23 cellular contexts compared by ENCODE assay signal in genomic region chr2:133249362-133249761, GRCh38.
DNase-seq lines count a peak whose midpoint lies in the region; ATAC-seq, FAIRE-seq and TF ChIP-seq lines count a peak whose summit lies in the region.
"Had no signal": no experiment of that assay in that cellular context is flagged by ENCODE, and none has a peak within 500 bp of the region (broad histone marks: within the 10 kb centered on the region; RNA-seq: fewer than 3 reads in every experiment).

No MANE protein-coding gene starts in this region.

- H3K4me3 ChIP-seq in bronchial epithelial cell (ENCODE audit: low read depth, low read length) = no peak overlapping the region
- no peak overlapping the region for H3K4me3 ChIP-seq in endothelial cell of umbilical vein (replicated peaks in 1 of 3; ENCODE audit: insufficient read depth in 1 of 3, low read depth in 1 of 3, low read length in 3 of 3)
- H3K4me3 ChIP-seq: A549; BLaER1 treated with 17β-estradiol and CSF1 and Interleukin-3, amounts not matched to agents 10 nM and 100 nM had no signal

- H3K27ac Mint-ChIP-seq in HFFc6 (peak overlapping the region; percentile 10; the same call in 1 of the 2 replicates), T-cell (no peak overlapping the region)
- peak overlapping the region; percentile 3 for H3K27ac Mint-ChIP-seq in stimulated activated memory B cell treated with anti-CD40 and anti-IgM and Interleukin-4, amounts not matched to agents 10 μg/mL and 1 μg/mL and 100 μg/mL, for 72 hours
- H3K27ac Mint-ChIP-seq: B cell; CD4-positive, alpha-beta T cell; CD8-positive, alpha-beta T cell had no signal

- BruUV-seq in endothelial cell of umbilical vein (replicated peaks; lab: Mats Ljungman, UMichigan) = no TSS peak

- no peak overlapping the region for H2AFZ ChIP-seq in endothelial cell of umbilical vein (ENCODE audit: low read depth, low read length)

- no peak overlapping the region for H3K4me3 Mint-ChIP-seq in HFFc6
- H3K4me3 Mint-ChIP-seq in stimulated activated memory B cell treated with anti-CD40 and anti-IgM and Interleukin-4, amounts not matched to agents 10 μg/mL and 1 μg/mL and 100 μg/mL, for 72 hours = no peak overlapping the region
- no peak overlapping the region for H3K4me3 Mint-ChIP-seq in T-cell
- H3K4me3 Mint-ChIP-seq: B cell; CD4-positive, alpha-beta T cell; CD8-positive, alpha-beta T cell had no signal

- H3K36me3 ChIP-seq in bronchial epithelial cell (ENCODE audit: control insufficient read depth, insufficient read depth, low read length) (no peaks in the 10 kb centered on the region), endothelial cell of umbilical vein (ENCODE audit: control insufficient read depth in 2 of 2, extremely low read depth in 1 of 2, insufficient read depth in 2 of 2, low read length in 2 of 2) (no peaks in the 10 kb centered on the region)
- H3K36me3 ChIP-seq: BLaER1 treated with 17β-estradiol and CSF1 and Interleukin-3, amounts not matched to agents 10 nM and 100 nM had no signal

- CTCF ChIA-PET in endothelial cell of umbilical vein (lab: Charles Lee) (interaction anchor here (1.1 kb wide), 1 partner anchor 596 kb away, joined by 3 read pairs; no protein-coding TSS in a partner anchor), T-cell (lab: Charles Lee) (no interaction called here)

- H3K9ac ChIP-seq in endothelial cell of umbilical vein (replicated peaks; ENCODE audit: extremely low read depth, insufficient read depth, low read length) = no peak overlapping the region
- H3K9ac ChIP-seq: BLaER1 treated with 17β-estradiol and CSF1 and Interleukin-3, amounts not matched to agents 10 nM and 100 nM had no signal

- no peaks in the 10 kb centered on the region for H3K27me3 ChIP-seq in bronchial epithelial cell (ENCODE audit: control insufficient read depth, insufficient read depth, low read length)
- H3K27me3 ChIP-seq in endothelial cell of umbilical vein (ENCODE audit: control insufficient read depth in 2 of 2, insufficient read depth in 2 of 2, low read length in 2 of 2) = no peaks in the 10 kb centered on the region
- H3K27me3 ChIP-seq: BLaER1 treated with 17β-estradiol and CSF1 and Interleukin-3, amounts not matched to agents 10 nM and 100 nM had no signal

- H3K9me1 ChIP-seq in endothelial cell of umbilical vein (replicated peaks; ENCODE audit: control insufficient read depth, extremely low read depth, insufficient read depth, low read length) = no peaks in the 10 kb centered on the region

- H4K20me1 ChIP-seq in endothelial cell of umbilical vein (replicated peaks; ENCODE audit: control insufficient read depth, extremely low read depth, insufficient read depth, low read length) = no peaks in the 10 kb centered on the region
- H4K20me1 ChIP-seq: BLaER1 treated with 17β-estradiol and CSF1 and Interleukin-3, amounts not matched to agents 10 nM and 100 nM had no signal

- no peak overlapping the region for H3K4me2 ChIP-seq in endothelial cell of umbilical vein (ENCODE audit: insufficient read depth, low read length)
- H3K4me2 ChIP-seq: A549 had no signal

- H3K27ac ChIP-seq in endothelial cell of umbilical vein (ENCODE audit: insufficient read depth, low read depth, low read length) = no peak overlapping the region
- H3K27ac ChIP-seq: 22Rv1, A549, C4-2B had no signal

- no peak for TF ChIP-seq POLR2A in endothelial cell of umbilical vein (IDR thresholded peaks at IDR 0.05; ENCODE audit: low read depth, low read length)

- no peak for ATAC-seq in stimulated activated memory B cell treated with anti-CD40 and anti-IgM and Interleukin-4, amounts not matched to agents 10 μg/mL and 1 μg/mL and 100 μg/mL, for 72 hours
- no peak for ATAC-seq in T-cell (replicated peaks in 1 of 4)
- ATAC-seq: A549; CD8-positive, alpha-beta T cell had no signal

- peaks cover 6% of the 10 kb centered on the region for H3K4me1 ChIP-seq in endothelial cell of umbilical vein (ENCODE audit: control insufficient read depth, extremely low read depth, insufficient read depth, low read length)
- H3K4me1 ChIP-seq: A549, Caco-2 had no signal

- peaks cover 14% of the 10 kb centered on the region for H3K4me1 Mint-ChIP-seq in HFFc6 (ENCODE audit: low read depth)
- peaks cover 35% of the 10 kb centered on the region for H3K4me1 Mint-ChIP-seq in stimulated activated memory B cell treated with anti-CD40 and anti-IgM and Interleukin-4, amounts not matched to agents 10 μg/mL and 1 μg/mL and 100 μg/mL, for 72 hours
- no peaks in the 10 kb centered on the region for H3K4me1 Mint-ChIP-seq in T-cell

- no peak for FAIRE-seq in bronchial epithelial cell (lab: Jason Lieb, UNC)
- peak; percentile 91 for FAIRE-seq in endothelial cell of umbilical vein (lab: Jason Lieb, UNC)
- FAIRE-seq: A549, D721Med, G401.6, GM12891, GM19239 had no signal

- no peaks in the 10 kb centered on the region for H3K79me2 ChIP-seq in endothelial cell of umbilical vein (ENCODE audit: control insufficient read depth, insufficient read depth, low read length)

- peaks cover 3% of the 10 kb centered on the region; the same call in 1 of the 2 replicates for H3K27me3 Mint-ChIP-seq in HFFc6 (ENCODE audit: insufficient read depth)
- H3K27me3 Mint-ChIP-seq in stimulated activated memory B cell treated with anti-CD40 and anti-IgM and Interleukin-4, amounts not matched to agents 10 μg/mL and 1 μg/mL and 100 μg/mL, for 72 hours = no peaks in the 10 kb centered on the region
- no peaks in the 10 kb centered on the region for H3K27me3 Mint-ChIP-seq in T-cell
- H3K27me3 Mint-ChIP-seq: CD4-positive, alpha-beta T cell had no signal

- dilution Hi-C loops in endothelial cell of umbilical vein (cut with MboI; ENCODE audit: extremely low pct_ligation_motif_present, low sequenced_read_pairs) = no loop called here

- no peak for TF ChIP-seq CTCF in HFFc6 (IDR thresholded peaks at IDR 0.05)
- no peak for TF ChIP-seq CTCF in bronchial epithelial cell (IDR thresholded peaks at IDR 0.05; ENCODE audit: insufficient read depth, low read length, severe bottlenecking)
- no peak for TF ChIP-seq CTCF in endothelial cell of umbilical vein (IDR thresholded peaks at IDR 0.05; ENCODE audit: extremely low read depth in 1 of 2, insufficient read depth in 1 of 2, low read depth in 1 of 2, low read length in 2 of 2)

- H3K36me3 Mint-ChIP-seq in HFFc6 (ENCODE audit: low read depth) (no peaks in the 10 kb centered on the region), T-cell (no peaks in the 10 kb centered on the region)
- H3K36me3 Mint-ChIP-seq in stimulated activated memory B cell treated with anti-CD40 and anti-IgM and Interleukin-4, amounts not matched to agents 10 μg/mL and 1 μg/mL and 100 μg/mL, for 72 hours = no peaks in the 10 kb centered on the region
- H3K36me3 Mint-ChIP-seq: CD8-positive, alpha-beta T cell had no signal

- intact Hi-C loops in endothelial cell of umbilical vein (cut with micrococcal nuclease) = loop anchor here (1.0 kb wide), 1 partner anchor 14 kb away; no protein-coding TSS in a partner anchor

- H3K9me3 Mint-ChIP-seq in HFFc6 (no peaks in the 10 kb centered on the region), T-cell (peaks cover 0 to 8% (median 0%) of the 10 kb centered on the region in 3 donors)
- no peaks in the 10 kb centered on the region for H3K9me3 Mint-ChIP-seq in stimulated activated memory B cell treated with anti-CD40 and anti-IgM and Interleukin-4, amounts not matched to agents 10 μg/mL and 1 μg/mL and 100 μg/mL, for 72 hours
- H3K9me3 Mint-ChIP-seq: CD8-positive, alpha-beta T cell had no signal

- DNase-seq in HFFc6 (no peak), bronchial epithelial cell (ENCODE audit: low read depth) (peak; percentile 27), endothelial cell of umbilical vein (ENCODE audit: low read depth, low spot score) (peak; percentile 64), HK-2 (ENCODE audit: unreplicated experiment) (no peak), T-cell (no peak), NCI-H1930 (lab: John Stamatoyannopoulos, UW) (no peak)
- DNase-seq: AML-193; Caco-2; Calu3; CD4-positive, alpha-beta T cell; CD8-positive, alpha-beta T cell; DMS79 treated with DMSO at 0.1 percent for 48 hours; GF-D8 had no signal

- POLR2A ChIA-PET in endothelial cell of umbilical vein (lab: Charles Lee) = no interaction called here
- POLR2A ChIA-PET in T-cell (lab: Charles Lee) = interaction anchor here in 1 of 2 donors (0.6 kb wide), 1 partner anchor 12 kb away, joined by 3 read pairs; no protein-coding TSS in a partner anchor

- no peaks in the 10 kb centered on the region for H3K9me3 ChIP-seq in endothelial cell of umbilical vein (replicated peaks; ENCODE audit: control insufficient read depth, insufficient read depth, low read length)
- H3K9me3 ChIP-seq: A549, Caco-2 had no signal

TF ChIP-seq in endothelial cell of umbilical vein, 7 proteins besides CTCF, POLR2A, EP300 and RAD21:
- TF ChIP-seq GATA2 (IDR thresholded peaks at IDR 0.05; ENCODE audit: insufficient read depth, insufficient read length, low read depth, low read length) (peak; percentile 65), MYC (IDR thresholded peaks at IDR 0.05; ENCODE audit: low read depth, low read length) (no peak), MAX (IDR thresholded peaks at IDR 0.05; ENCODE audit: insufficient read depth, insufficient read length) (no peak), FOS (IDR thresholded peaks at IDR 0.05; ENCODE audit: borderline replicate concordance, insufficient read depth, low read length) (peak; percentile 26), EZH2 (IDR thresholded peaks at IDR 0.05; ENCODE audit: borderline replicate concordance, low read depth, low read length, severe bottlenecking) (no peak), JUN (IDR thresholded peaks at IDR 0.05; ENCODE audit: borderline replicate concordance, insufficient read depth, insufficient read length, low read depth) (peak; percentile 50), POLR2AphosphoS5 (IDR thresholded peaks at IDR 0.05; ENCODE audit: insufficient read depth, low read depth, low read length) (peak; percentile 32)

Comparison
In these comparisons a context has a peak if more than half of its experiments do, and no peak if none do; other contexts are left out.
1. DNase-seq: peak in bronchial epithelial cell (single experiment) and endothelial cell of umbilical vein (single experiment); none in HFFc6 (single experiment), HK-2 (single experiment), T-cell (0 of 34) and NCI-H1930 (0 of 2).
2. H3K27ac Mint-ChIP-seq: peak in HFFc6 (single experiment) and stimulated activated memory B cell treated with anti-CD40 and anti-IgM and Interleukin-4, amounts not matched to agents 10 μg/mL and 1 μg/mL and 100 μg/mL, for 72 hours (single experiment); none in T-cell (0 of 2).